Comparison of ENCODE assay signal across 28 cellular contexts in the genomic region with DNA sequence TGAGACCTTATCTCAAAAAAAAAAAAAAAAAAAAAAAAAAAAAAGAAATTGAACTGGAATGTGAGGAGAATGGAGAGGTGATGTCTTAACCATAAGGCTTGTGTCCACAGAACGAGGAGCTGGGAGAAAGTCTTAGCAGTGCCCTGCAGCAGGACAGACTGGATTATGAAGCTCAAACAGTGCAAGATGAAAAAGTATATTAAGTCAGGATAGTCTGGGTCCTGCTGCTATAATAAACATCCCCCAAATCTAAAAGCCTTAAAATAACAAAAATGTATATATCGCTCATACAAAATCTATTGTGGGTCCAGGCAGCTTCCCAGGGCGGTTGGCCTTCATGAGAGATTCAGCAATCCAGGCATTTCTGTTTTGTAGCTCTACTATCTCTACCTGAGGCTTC.
"Had no signal": no experiment of that assay in that cellular context is flagged by ENCODE, and none has a peak within 500 bp of the region (broad histone marks: within the 10 kb centered on the region; RNA-seq: fewer than 3 reads in every experiment).

No MANE protein-coding gene starts in this region.

- DNase-seq: colonic mucosa; cortex of kidney; dermis blood vessel endothelial cell; dorsolateral prefrontal cortex; effector CD4-positive, alpha-beta T cell; effector CD8-positive, alpha-beta T cell; effector memory CD4-positive, alpha-beta T cell; effector memory CD8-positive, alpha-beta T cell; endodermal cell; erythroblast; esophagus squamous epithelium; foreskin fibroblast; foreskin keratinocyte; foreskin melanocyte; gastrocnemius medialis; glutamatergic neuron; head of caudate nucleus; heart left ventricle; heart right ventricle had no signal

- H3K9me3 ChIP-seq: colonic mucosa, esophagus squamous epithelium, gastrocnemius medialis, gastroesophageal sphincter had no signal

- H3K27ac ChIP-seq: colonic mucosa, coronary artery, dorsolateral prefrontal cortex, epithelial cell of prostate, esophagus muscularis mucosa, esophagus squamous epithelium, foreskin keratinocyte, gastrocnemius medialis, gastroesophageal sphincter, heart left ventricle, heart right ventricle had no signal

- FAIRE-seq: colon, endometrium, endothelial cell of umbilical vein, frontal cortex had no signal

- ATAC-seq: effector memory CD8-positive, alpha-beta T cell; esophagus mucosa; foreskin keratinocyte; gastrocnemius medialis; gastroesophageal sphincter; heart left ventricle; heart right ventricle had no signal

- H3K27me3 ChIP-seq: colonic mucosa, esophagus muscularis mucosa, foreskin keratinocyte had no signal

- H3K36me3 ChIP-seq: colonic mucosa, esophagus muscularis mucosa, esophagus squamous epithelium, gastrocnemius medialis, gastroesophageal sphincter, heart left ventricle, heart right ventricle had no signal

- H3K4me1 ChIP-seq: colonic mucosa, esophagus muscularis mucosa, esophagus squamous epithelium, foreskin keratinocyte, gastroesophageal sphincter, heart left ventricle, heart right ventricle had no signal

- H3K4me3 ChIP-seq: colonic mucosa, coronary artery, dorsolateral prefrontal cortex, esophagus muscularis mucosa, esophagus squamous epithelium, gastrocnemius medialis, gastroesophageal sphincter, heart left ventricle, heart right ventricle had no signal
